In genomic region chr18:43830905-43831304, GRCh38 we compare ENCODE assay signal across 18 cellular contexts.
DNase-seq lines count a peak whose midpoint lies in the region; ATAC-seq, FAIRE-seq and TF ChIP-seq lines count a peak whose summit lies in the region.
"Had no signal": no experiment of that assay in that cellular context is flagged by ENCODE, and none has a peak within 500 bp of the region (broad histone marks: within the 10 kb centered on the region; RNA-seq: fewer than 3 reads in every experiment).

No MANE protein-coding gene starts in this region.

- no peaks in the 10 kb centered on the region for H3K4me1 ChIP-seq in GM23248 (ENCODE audit: insufficient read depth)
- no peaks in the 10 kb centered on the region for H3K4me1 ChIP-seq in mucosa of descending colon (ENCODE audit: low read depth)
- no peaks in the 10 kb centered on the region for H3K4me1 ChIP-seq in adrenal gland (replicated peaks in 1 of 2)
- H3K4me1 ChIP-seq: esophagus squamous epithelium, SJSA1 had no signal

- H2AFZ ChIP-seq in GM23248, result no peak overlapping the region

- H3K9me3 ChIP-seq in GM23248 (ENCODE audit: low read depth) (no peaks in the 10 kb centered on the region), mucosa of descending colon (no peaks in the 10 kb centered on the region), adrenal gland (replicated peaks in 1 of 3) (no peaks in the 10 kb centered on the region)
- H3K9me3 ChIP-seq: esophagus squamous epithelium, SJSA1 had no signal

- no peaks in the 10 kb centered on the region for H3F3A ChIP-seq in GM23248 (ENCODE audit: insufficient read depth)

- H4K20me1 ChIP-seq in GM23248 (ENCODE audit: insufficient read depth), result no peaks in the 10 kb centered on the region

- H3K9me2 ChIP-seq in GM23248 (ENCODE audit: insufficient read depth), result no peaks in the 10 kb centered on the region

- no peaks in the 10 kb centered on the region for H3K36me3 ChIP-seq in GM23248 (ENCODE audit: low read depth)
- no peaks in the 10 kb centered on the region for H3K36me3 ChIP-seq in mucosa of descending colon (ENCODE audit: low read depth)
- no peaks in the 10 kb centered on the region for H3K36me3 ChIP-seq in adrenal gland (replicated peaks in 1 of 2)
- H3K36me3 ChIP-seq: esophagus squamous epithelium, SJSA1 had no signal

- no peaks in the 10 kb centered on the region for H3K27me3 ChIP-seq in GM23248 (replicated peaks; ENCODE audit: insufficient read depth)
- no peaks in the 10 kb centered on the region for H3K27me3 ChIP-seq in adrenal gland
- H3K27me3 ChIP-seq: esophagus squamous epithelium, SJSA1 had no signal

- no peak overlapping the region for H3K9ac ChIP-seq in GM23248

- no peak overlapping the region for H3K4me2 ChIP-seq in GM23248 (ENCODE audit: unreplicated experiment)

- WGBS in GM23248 (ENCODE audit: low coverage in 1 of 2, low lambda C conversion rate in 2 of 2, missing lambda C conversion rate in 2 of 2), 2 experiments, result 16 to 18% methylated on average over 8 of the region's 8 CpGs
- WGBS in adrenal gland, 4 donors, result 81 to 87% (median 83%) methylated on average over 8 of the region's 8 CpGs

- H3K79me2 ChIP-seq in GM23248 (ENCODE audit: insufficient read depth), result no peaks in the 10 kb centered on the region

- H3K4me3 ChIP-seq in GM23248 (no peak overlapping the region), astrocyte of the spinal cord (ENCODE audit: low read depth, low read length) (no peak overlapping the region), mucosa of descending colon (no peak overlapping the region), adrenal gland (no peak overlapping the region)
- H3K4me3 ChIP-seq: esophagus squamous epithelium, SJSA1 had no signal

- peak; percentile 9 for ATAC-seq in mucosa of descending colon
- no peak for ATAC-seq in HG03097 (IDR thresholded peaks at IDR 0.05; ENCODE audit: low FRiP score, unreplicated experiment)

- in situ Hi-C loops in GM23248 (cut with MboI), result no loop called here
- in situ Hi-C loops in astrocyte of the spinal cord (cut with HindIII; ENCODE audit: low sequenced_read_pairs), result no loop called here

- H3K27ac ChIP-seq in GM23248 (no peak overlapping the region), adrenal gland (no peak overlapping the region)
- H3K27ac ChIP-seq: esophagus squamous epithelium, HL-60, SJSA1 had no signal

- no peak for FAIRE-seq in frontal cortex (lab: Jason Lieb, UNC)
- FAIRE-seq: GM18507 had no signal

- intact Hi-C loops in mucosa of descending colon (cut with DNase I, micrococcal nuclease), result no loop called here
- intact Hi-C loops in adrenal gland (cut with DNase I), result loop anchor here in 1 of 2 donors (10.0 kb wide), 1 partner anchor 624 kb away; no protein-coding TSS in a partner anchor

- DNase-seq in GM23248 (peak; percentile 21), NCI-H2081 treated with DMSO at 0.1 percent for 48 hours (lab: John Stamatoyannopoulos, UW) (peak; percentile 15), astrocyte of the spinal cord (ENCODE audit: low read depth, low spot score) (peak; percentile 18), mucosa of descending colon (no peak), frontal cortex (ENCODE audit: low spot score in 2 of 2) (no peak), DMS 273 (lab: John Stamatoyannopoulos, UW; ENCODE audit: unreplicated experiment) (no peak), adrenal gland (no peak)
- DNase-seq: activated CD4-positive, alpha-beta T cell treated with anti-CD3 and anti-CD28 coated beads, Interleukin-2, amount 50 U/mL, for 1 hour; activated naive CD4-positive, alpha-beta T cell treated with anti-CD3 and anti-CD28 coated beads, Interleukin-2, amount 50 U/mL, for 16 hours; AML-193; esophagus squamous epithelium; KBM-7; NCI-H1694; T1000 had no signal

- TF ChIP-seq POLR2A in adrenal gland (IDR thresholded peaks at IDR 0.05), result no peak

- TF ChIP-seq CTCF in astrocyte of the spinal cord (IDR thresholded peaks at IDR 0.05; ENCODE audit: low read depth, low read length) (no peak), mucosa of descending colon (IDR thresholded peaks at IDR 0.05) (no peak), adrenal gland (IDR thresholded peaks at IDR 0.05) (no peak)

Comparison
In these comparisons a context has a peak if more than half of its experiments do, and no peak if none do; other contexts are left out.
1. DNase-seq: peak in GM23248 (single experiment), NCI-H2081 treated with DMSO at 0.1 percent for 48 hours (single experiment) and astrocyte of the spinal cord (single experiment); none in mucosa of descending colon (0 of 3), frontal cortex (0 of 2), DMS 273 (single experiment) and adrenal gland (0 of 7).